Comparison of ENCODE assay signal across 20 cellular contexts in genomic region chr15:94041731-94042130, GRCh38.
DNase-seq lines count a peak whose midpoint lies in the region; ATAC-seq and TF ChIP-seq lines count a peak whose summit lies in the region.
"Had no signal": no experiment of that assay in that cellular context is flagged by ENCODE, and none has a peak within 500 bp of the region (broad histone marks: within the 10 kb centered on the region; RNA-seq: fewer than 3 reads in every experiment).

No MANE protein-coding gene starts in this region.

- H2BK120ac ChIP-seq in trophoblast cell (ENCODE audit: insufficient read depth, low read length, poor library complexity), result no peak overlapping the region

- no peak overlapping the region for H3K27ac ChIP-seq in trophoblast cell (ENCODE audit: low read depth, low read length)
- H3K27ac ChIP-seq: BLaER1 had no signal

- no peaks in the 10 kb centered on the region for H3K79me2 ChIP-seq in trophoblast cell (ENCODE audit: control insufficient read depth, insufficient read depth, low read length, poor library complexity)

- CTCF ChIA-PET in Caco-2 (lab: Charles Lee), result no interaction called here

- no peak overlapping the region for H3K4ac ChIP-seq in trophoblast cell (ENCODE audit: low read depth, low read length)

- H2BK12ac ChIP-seq in trophoblast cell (ENCODE audit: low read length), result no peak overlapping the region

- no peak overlapping the region for H3K4me2 ChIP-seq in trophoblast cell (ENCODE audit: low read length)
- H3K4me2 ChIP-seq: BLaER1 had no signal

- H3K27me3 ChIP-seq in Caco-2 (replicated peaks; ENCODE audit: control insufficient read depth, insufficient read depth, low read length) (no peaks in the 10 kb centered on the region), trophoblast cell (ENCODE audit: insufficient read depth, low read length) (no peaks in the 10 kb centered on the region)
- H3K27me3 ChIP-seq: BLaER1 had no signal

- H3K4me3 ChIP-seq in Caco-2 (ENCODE audit: low read depth, low read length) (no peak overlapping the region), fibroblast of the aortic adventitia (ENCODE audit: low read depth, low read length) (no peak overlapping the region), trophoblast cell (ENCODE audit: low read depth, low read length) (no peak overlapping the region)
- H3K4me3 ChIP-seq: BLaER1 had no signal

- H3K9me3 Mint-ChIP-seq in Caco-2 (ENCODE audit: unreplicated experiment), result peaks cover 21% of the 10 kb centered on the region
- H3K9me3 Mint-ChIP-seq: CD8-positive, alpha-beta memory T cell had no signal

- H2AK5ac ChIP-seq in trophoblast cell (ENCODE audit: low read length), result no peak overlapping the region

- no peaks in the 10 kb centered on the region; the same call in 1 of the 2 replicates for H3K36me3 ChIP-seq in Caco-2 (ENCODE audit: control insufficient read depth, insufficient read depth, low read length)
- H3K36me3 ChIP-seq in trophoblast cell (ENCODE audit: control insufficient read depth in 1 of 2, insufficient read depth in 2 of 2, low read length in 2 of 2), result no peaks in the 10 kb centered on the region
- H3K36me3 ChIP-seq: BLaER1 had no signal

- intact Hi-C loops in Caco-2 (cut with micrococcal nuclease; ENCODE audit: unreplicated experiment), result loop anchor here (1.0 kb wide), 1 partner anchor 69 kb away; no protein-coding TSS in a partner anchor

- H3K9ac ChIP-seq in trophoblast cell (ENCODE audit: low read length), result no peak overlapping the region
- H3K9ac ChIP-seq: BLaER1 had no signal

- no peak overlapping the region for H4K8ac ChIP-seq in trophoblast cell (ENCODE audit: low read depth, low read length)

- H3K9me3 ChIP-seq in Caco-2, result peaks cover 3% of the 10 kb centered on the region; the same call in 1 of the 2 replicates
- no peaks in the 10 kb centered on the region for H3K9me3 ChIP-seq in trophoblast cell (ENCODE audit: insufficient read depth, low read depth, low read length)

- no peak for DNase-seq in Caco-2
- peak; percentile 43 for DNase-seq in amniotic epithelial cell (ENCODE audit: low read depth)
- DNase-seq in fibroblast of the aortic adventitia (ENCODE audit: low read depth), result peak; percentile 51
- DNase-seq in trophoblast cell, result peak; percentile 58 to 93
- no peak for DNase-seq in C1 segment of cervical spinal cord (lab: John Stamatoyannopoulos, UW)
- DNase-seq in hypothalamus (lab: John Stamatoyannopoulos, UW), result no peak
- DNase-seq: 8988T; CD4-positive, CD25-positive, alpha-beta regulatory T cell; CD8-positive, alpha-beta memory T cell; COR-L47; DMS153; DMS79; GDM1; GOT3; H7; IMR-90 had no signal

- H3K23ac ChIP-seq in trophoblast cell (ENCODE audit: low read length), result no peak overlapping the region

- H3K4me3 Mint-ChIP-seq in Caco-2 (ENCODE audit: unreplicated experiment), result peak overlapping the region; percentile 12
- H3K4me3 Mint-ChIP-seq: CD4-positive, CD25-positive, alpha-beta regulatory T cell; CD8-positive, alpha-beta memory T cell; HFFc6 had no signal

- H3K27ac Mint-ChIP-seq in Caco-2 (ENCODE audit: unreplicated experiment), result peak overlapping the region; percentile 90
- H3K27ac Mint-ChIP-seq: CD4-positive, CD25-positive, alpha-beta regulatory T cell; CD8-positive, alpha-beta memory T cell had no signal

- peaks cover 5% of the 10 kb centered on the region for H3K36me3 Mint-ChIP-seq in Caco-2 (ENCODE audit: insufficient read depth, unreplicated experiment)
- H3K36me3 Mint-ChIP-seq: CD4-positive, CD25-positive, alpha-beta regulatory T cell; CD8-positive, alpha-beta memory T cell had no signal

- no peak overlapping the region for H2BK5ac ChIP-seq in trophoblast cell (ENCODE audit: low read depth, low read length, poor library complexity)

- H3K27me3 Mint-ChIP-seq in Caco-2 (ENCODE audit: insufficient read depth, unreplicated experiment), result no peaks in the 10 kb centered on the region
- H3K27me3 Mint-ChIP-seq: CD4-positive, CD25-positive, alpha-beta regulatory T cell had no signal

- H3K14ac ChIP-seq in trophoblast cell (ENCODE audit: low read length), result no peak overlapping the region

- no CpG with 5 or more reads among the region's 3 CpGs for WGBS in trophoblast cell (ENCODE audit: extremely low coverage, insufficient coverage, insufficient read length)

- POLR2A ChIA-PET in Caco-2 (lab: Charles Lee), result no interaction called here

- no peak overlapping the region for H3K18ac ChIP-seq in trophoblast cell (ENCODE audit: low read length)

- H4K91ac ChIP-seq in trophoblast cell (ENCODE audit: low read depth, low read length), result no peak overlapping the region

- TF ChIP-seq CTCF in Caco-2 (IDR thresholded peaks at IDR 0.05; ENCODE audit: insufficient read depth in 1 of 2, low read depth in 1 of 2, low read length in 1 of 2, severe bottlenecking in 1 of 2, unreplicated experiment in 1 of 2), result no peak
- TF ChIP-seq CTCF in fibroblast of the aortic adventitia (IDR thresholded peaks at IDR 0.05; ENCODE audit: insufficient read depth, low read length), result no peak

- H3K4me1 ChIP-seq in Caco-2 (peaks cover 16% of the 10 kb centered on the region), trophoblast cell (ENCODE audit: control insufficient read depth in 1 of 2, insufficient read depth in 2 of 2, low read length in 2 of 2) (no peaks in the 10 kb centered on the region)
- H3K4me1 ChIP-seq: BLaER1 had no signal

- no peak overlapping the region for H2AFZ ChIP-seq in trophoblast cell (ENCODE audit: insufficient read depth, low read length, poor library complexity)

- no peak overlapping the region for H4K12ac ChIP-seq in trophoblast cell (ENCODE audit: low read depth, low read length)

- H3K4me1 Mint-ChIP-seq in Caco-2 (ENCODE audit: low read depth, unreplicated experiment), result peaks cover 18% of the 10 kb centered on the region
- H3K4me1 Mint-ChIP-seq: CD4-positive, CD25-positive, alpha-beta regulatory T cell; CD8-positive, alpha-beta memory T cell had no signal

- no peak for ATAC-seq in HG03565 (IDR thresholded peaks at IDR 0.05; ENCODE audit: unreplicated experiment)
- ATAC-seq: HCT116 had no signal

- no TSS peak for BruUV-seq in Caco-2 (replicated peaks; lab: Mats Ljungman, UMichigan)

- no peaks in the 10 kb centered on the region for H3K79me1 ChIP-seq in trophoblast cell (ENCODE audit: low read length)

Comparison
In these comparisons a context has a peak if more than half of its experiments do, and no peak if none do; other contexts are left out.
1. DNase-seq: peak in amniotic epithelial cell (single experiment), fibroblast of the aortic adventitia (single experiment) and trophoblast cell (2 of 2); none in Caco-2 (0 of 2), C1 segment of cervical spinal cord (0 of 14) and hypothalamus (0 of 51).